Comparison of ENCODE assay signal across 1 cellular context in the genomic region with DNA sequence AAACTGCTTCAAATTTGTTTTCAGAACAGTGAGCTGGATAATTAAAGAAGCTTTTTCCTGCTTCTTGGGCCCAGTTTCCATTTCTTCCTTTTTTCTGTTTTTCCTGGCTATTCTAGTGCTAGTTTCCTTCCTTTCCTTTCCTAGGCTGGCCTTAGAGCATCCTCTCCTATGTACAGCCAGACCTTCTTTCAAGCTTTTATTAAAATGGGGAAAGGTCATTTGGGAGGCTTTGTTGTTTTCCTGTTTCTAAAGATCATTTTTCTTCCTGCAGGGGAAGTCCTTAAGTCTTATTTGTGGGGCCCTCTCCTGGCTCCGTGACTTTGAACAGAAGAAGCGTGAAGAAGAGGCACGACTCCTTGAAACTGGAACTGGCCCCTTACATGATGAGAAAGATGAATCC.
DNase-seq lines count a peak whose midpoint lies in the region; ATAC-seq, FAIRE-seq and TF ChIP-seq lines count a peak whose summit lies in the region.
"Not testable (repeated sequence)": the region's sequence is repeated elsewhere in the genome, so short reads cannot be mapped to it uniquely, and the experiment has no call there.

No MANE protein-coding gene starts in this region.

- ATAC-seq in GM12878 = not testable (repeated sequence)

- TSS peak; percentile 32 for BruUV-seq in GM12878 (replicated peaks; lab: Mats Ljungman, UMichigan)

- DNase-seq in GM12878 (ENCODE audit: low read depth, low spot score) = not testable (repeated sequence)

- not testable (repeated sequence) for H3K27me3 ChIP-seq in GM12878 (replicated peaks in 1 of 2; ENCODE audit: control insufficient read depth in 2 of 2, insufficient read depth in 2 of 2, low read length in 1 of 2)

- in situ Hi-C loops in GM12878 (cut with MboI) = not testable (repeated sequence)

- not testable (repeated sequence) for TF ChIP-seq POLR2A in GM12878 (IDR thresholded peaks at IDR 0.05; ENCODE audit: low read depth, low read length)

- not testable (repeated sequence) for H3K4me2 ChIP-seq in GM12878 (ENCODE audit: control insufficient read depth, insufficient read depth)

- SMC1A ChIA-PET in GM12878 (lab: Charles Lee; ENCODE audit: uncharacterized antibody, unreplicated experiment) = not testable (repeated sequence)

- not testable (repeated sequence) for TF ChIP-seq EP300 in GM12878 (IDR thresholded peaks at IDR 0.05; ENCODE audit: borderline replicate concordance in 1 of 2, control insufficient read depth in 1 of 2, low read depth in 2 of 2, low read length in 2 of 2)

- H3K36me3 ChIP-seq in GM12878 (ENCODE audit: control insufficient read depth in 2 of 2, insufficient read depth in 2 of 2, low read length in 1 of 2) = not testable (repeated sequence)

- H3K4me3 ChIP-seq in GM12878 = not testable (repeated sequence)

- H3K27ac ChIP-seq in GM12878 (ENCODE audit: control insufficient read depth, insufficient read depth) = not testable (repeated sequence)

- CTCF ChIA-PET in GM12878 (lab: Yijun Ruan, JAX) = not testable (repeated sequence)

- not testable (repeated sequence) for FAIRE-seq in GM12878 (lab: Jason Lieb, UNC)

- RAD21 ChIA-PET in GM12878 (lab: Charles Lee; ENCODE audit: unreplicated experiment) = not testable (repeated sequence)

- not testable (repeated sequence) for H2AFZ ChIP-seq in GM12878 (ENCODE audit: control insufficient read depth, low read depth, low read length)

- not testable (repeated sequence) for H3K4me1 ChIP-seq in GM12878 (ENCODE audit: control insufficient read depth, insufficient read depth, low read length)

- not testable (repeated sequence) for H3K9me3 ChIP-seq in GM12878 (replicated peaks; ENCODE audit: control insufficient read depth, insufficient read depth, low read length)

- H3K79me2 ChIP-seq in GM12878 (ENCODE audit: control insufficient read depth, insufficient read depth, low read length) = not testable (repeated sequence)

- not testable (repeated sequence) for TF ChIP-seq RAD21 in GM12878 (IDR thresholded peaks at IDR 0.05; ENCODE audit: insufficient read depth, low read depth, low read length)

- not testable (repeated sequence) for H3K9ac ChIP-seq in GM12878 (ENCODE audit: control insufficient read depth, insufficient read depth, low read length)

- intact Hi-C loops in GM12878 (cut with micrococcal nuclease; ENCODE audit: unreplicated experiment) = not testable (repeated sequence)

- no CpG with 5 or more reads among the region's 3 CpGs for WGBS in GM12878 (ENCODE audit: insufficient coverage, insufficient replicate concordance, low lambda C conversion rate, missing lambda C conversion rate)

- POLR2A ChIA-PET in GM12878 (lab: Charles Lee) = not testable (repeated sequence)

- not testable (repeated sequence) for TF ChIP-seq CTCF in GM12878 (IDR thresholded peaks at IDR 0.05 in 2 of 3, conservative IDR thresholded peaks at IDR 0.05 in 1 of 3; ENCODE audit: control insufficient read depth in 2 of 3, extremely low read depth in 1 of 3, insufficient read depth in 1 of 3, low read depth in 3 of 3, low read length in 3 of 3)

- not testable (repeated sequence) for H4K20me1 ChIP-seq in GM12878 (ENCODE audit: control insufficient read depth, insufficient read depth)
